In genomic region chr7:50534690-50535290, GRCh38 we compare ENCODE assay signal across 9 cellular contexts. TPM values are rescaled to one million over a fixed set of nuclear protein-coding genes. Genes with fewer than 3 reads are reported as not detected.
DNase-seq lines count a peak whose midpoint lies in the region; ATAC-seq and TF ChIP-seq lines count a peak whose summit lies in the region.
"Had no signal": no experiment of that assay in that cellular context is flagged by ENCODE, and none has a peak within 500 bp of the region (broad histone marks: within the 10 kb centered on the region; RNA-seq: fewer than 3 reads in every experiment).

No MANE protein-coding gene starts in this region.

- peak; percentile 17 for DNase-seq in stimulated activated CD4-positive, alpha-beta T cell treated with anti-CD3 and anti-CD28 coated beads, Interleukin-4, amount 100 ng/mL, for 24 hours
- no peak for DNase-seq in stimulated activated CD4-positive, alpha-beta T cell treated with anti-CD3 and anti-CD28 coated beads, Interleukin-4, amount 100 ng/mL, for 1 hour
- DNase-seq in SK-N-DZ (ENCODE audit: low spot score) (peak; percentile 93), foreskin keratinocyte (peak; percentile 93 to 98), upper lobe of left lung (no peak), coronary artery (ENCODE audit: low spot score) (no peak)

- TF ChIP-seq CTCF in foreskin keratinocyte (conservative IDR thresholded peaks at IDR 0.05) = peak; percentile 37
- TF ChIP-seq CTCF in upper lobe of left lung (IDR thresholded peaks at IDR 0.05) = no peak
- TF ChIP-seq CTCF in coronary artery (IDR thresholded peaks at IDR 0.05) = no peak

- H3K4me3 ChIP-seq in upper lobe of left lung (no peak overlapping the region), coronary artery (no peak overlapping the region)
- H3K4me3 ChIP-seq: SK-N-MC had no signal

- WGBS in upper lobe of left lung, 2 donors = 58 to 67% methylated on average over 12 of the region's 12 CpGs

- H3K27me3 ChIP-seq in foreskin keratinocyte (no peaks in the 10 kb centered on the region), upper lobe of left lung (no peaks in the 10 kb centered on the region)

- TF ChIP-seq EP300 in upper lobe of left lung (IDR thresholded peaks at IDR 0.05) = no peak

- H3K9me3 ChIP-seq in upper lobe of left lung = no peaks in the 10 kb centered on the region

- ATAC-seq in foreskin keratinocyte (peak; percentile 85), upper lobe of left lung (ENCODE audit: low FRiP score in 2 of 2) (peak; percentile 6 to 41), HG03460 (IDR thresholded peaks at IDR 0.05; ENCODE audit: unreplicated experiment) (no peak), HG02840 (IDR thresholded peaks at IDR 0.05; ENCODE audit: low FRiP score, unreplicated experiment) (no peak)

- peak overlapping the region; percentile 99 for H3K27ac ChIP-seq in foreskin keratinocyte
- no peak overlapping the region for H3K27ac ChIP-seq in upper lobe of left lung
- no peak overlapping the region for H3K27ac ChIP-seq in coronary artery
- H3K27ac ChIP-seq: SK-N-MC had no signal

- no peak for TF ChIP-seq POLR2A in upper lobe of left lung (IDR thresholded peaks at IDR 0.05)

- H3K4me1 ChIP-seq in foreskin keratinocyte (peaks cover 26% of the 10 kb centered on the region), upper lobe of left lung (peaks cover 0 to 2% (median 0%) of the 10 kb centered on the region in 4 donors)

- no peaks in the 10 kb centered on the region for H3K36me3 ChIP-seq in upper lobe of left lung

RNA-seq across cellular contexts. Expression of gene DDC, which starts 30.4 kb away (rescaled TPM):
- polyA plus RNA-seq in SK-N-DZ (2014; cell fraction: cytosol; rRNA removed) = 149 and 151 TPM in 2 replicates
- 83.3 and 101 TPM in 2 replicates for polyA plus RNA-seq in SK-N-DZ (2014; cell fraction: nucleus; rRNA removed)
- total RNA-seq in foreskin keratinocyte = not detected in 2 replicates
- polyA plus RNA-seq in foreskin keratinocyte = not detected in 2 replicates
- 1 to 10 TPM in 5 of 6 donors, not detected in 1; 1.2 to 2.0 (median 1.4) TPM for total RNA-seq in upper lobe of left lung

Comparison
In these comparisons a context has a peak if more than half of its experiments do, and no peak if none do; other contexts are left out.
1. DNase-seq: peak in stimulated activated CD4-positive, alpha-beta T cell treated with anti-CD3 and anti-CD28 coated beads, Interleukin-4, amount 100 ng/mL, for 24 hours (single experiment), SK-N-DZ (single experiment) and foreskin keratinocyte (2 of 2); none in stimulated activated CD4-positive, alpha-beta T cell treated with anti-CD3 and anti-CD28 coated beads, Interleukin-4, amount 100 ng/mL, for 1 hour (single experiment), upper lobe of left lung (0 of 2) and coronary artery (single experiment).
2. ATAC-seq: peak in foreskin keratinocyte (single experiment) and upper lobe of left lung (2 of 2); none in HG03460 (single experiment) and HG02840 (single experiment).